In genomic region chr5:176640616-176641015, GRCh38 we compare ENCODE assay signal across 20 cellular contexts. TPM values are rescaled to one million over a fixed set of nuclear protein-coding genes. Genes with fewer than 3 reads are reported as not detected.
DNase-seq lines count a peak whose midpoint lies in the region; ATAC-seq and TF ChIP-seq lines count a peak whose summit lies in the region.
"Had no signal": no experiment of that assay in that cellular context is flagged by ENCODE, and none has a peak within 500 bp of the region (broad histone marks: within the 10 kb centered on the region; RNA-seq: fewer than 3 reads in every experiment).

No MANE protein-coding gene starts in this region.

- ATAC-seq in gastrocnemius medialis: no peak
- no peak for ATAC-seq in HG02642 (IDR thresholded peaks at IDR 0.05; ENCODE audit: poor library complexity, unreplicated experiment)
- ATAC-seq: GM12878 had no signal

- peak overlapping the region; percentile 56 for H3K27ac Mint-ChIP-seq in glutamatergic neuron (ENCODE audit: unreplicated experiment)
- H3K27ac Mint-ChIP-seq: CD4-positive, alpha-beta memory T cell had no signal

- DNase-seq in DMS 273 (lab: John Stamatoyannopoulos, UW; ENCODE audit: unreplicated experiment): peak; percentile 53
- DNase-seq in DMS 273 treated with DMSO at 0.1 percent for 48 hours (lab: John Stamatoyannopoulos, UW): no peak
- no peak for DNase-seq in glutamatergic neuron
- no peak for DNase-seq in gastrocnemius medialis
- no peak for DNase-seq in RWPE1 (ENCODE audit: low spot score)
- DNase-seq: DMS53, DND-41, EL had no signal

- POLR2A ChIA-PET in HEK293 (lab: Yijun Ruan, JAX) (no interaction called here), RWPE1 (lab: Yijun Ruan, JAX; ENCODE audit: low non-redundant PET) (no interaction called here)

- no peak for TF ChIP-seq POLR2A in gastrocnemius medialis (IDR thresholded peaks at IDR 0.05)

- H3K4me1 Mint-ChIP-seq in glutamatergic neuron (ENCODE audit: low read depth, unreplicated experiment): peaks cover 6% of the 10 kb centered on the region
- H3K4me1 Mint-ChIP-seq: CD14-positive monocyte had no signal

- peaks cover 11% of the 10 kb centered on the region for H3K36me3 Mint-ChIP-seq in glutamatergic neuron (ENCODE audit: unreplicated experiment)
- H3K36me3 Mint-ChIP-seq: CD14-positive monocyte; CD4-positive, alpha-beta memory T cell had no signal

- no peaks in the 10 kb centered on the region for H3K27me3 ChIP-seq in gastrocnemius medialis
- H3K27me3 ChIP-seq: BLaER1 had no signal

- intact Hi-C loops in gastrocnemius medialis (cut with DNase I; ENCODE audit: low total_unique reads): loop anchor here (10.0 kb wide), 1 partner anchor 256 kb away; the partner anchor contains the start of genes HIGD2A and NOP16

- H3K27ac ChIP-seq in HEK293 (ENCODE audit: extremely low read depth, low read depth, low read length): no peak overlapping the region
- H3K27ac ChIP-seq in gastrocnemius medialis: peak overlapping the region; percentile 47 to 73 (median 61)
- no peak overlapping the region for H3K27ac ChIP-seq in RWPE1
- H3K27ac ChIP-seq: 22Rv1, A549, BLaER1, HL-60 had no signal

- H3K27me3 Mint-ChIP-seq in glutamatergic neuron (ENCODE audit: unreplicated experiment): peaks cover 7% of the 10 kb centered on the region

- H3K9me3 ChIP-seq in HEK293 (ENCODE audit: control insufficient read depth, insufficient read depth, low read depth, low read length) (no peaks in the 10 kb centered on the region), gastrocnemius medialis (no peaks in the 10 kb centered on the region)
- H3K9me3 ChIP-seq: A549, BLaER1, HAP-1 had no signal

- CTCF ChIA-PET in HEK293 (lab: Yijun Ruan, JAX): no interaction called here
- CTCF ChIA-PET in RWPE1 (lab: Yijun Ruan, JAX): no interaction called here

- H3K4me3 ChIP-seq in HEK293 (ENCODE audit: low read depth, low read length) (no peak overlapping the region), gastrocnemius medialis (no peak overlapping the region)
- H3K4me3 ChIP-seq: A549, BLaER1, GM12878, HAP-1 had no signal

- H3K4me3 Mint-ChIP-seq in glutamatergic neuron (ENCODE audit: unreplicated experiment): no peak overlapping the region
- H3K4me3 Mint-ChIP-seq: CD4-positive, alpha-beta memory T cell had no signal

- H3K9me3 Mint-ChIP-seq in glutamatergic neuron (ENCODE audit: unreplicated experiment): peaks cover 3% of the 10 kb centered on the region

- no peaks in the 10 kb centered on the region for H3K36me3 ChIP-seq in HEK293 (ENCODE audit: control insufficient read depth in 2 of 2, insufficient read depth in 1 of 2, low read length in 2 of 2)
- H3K36me3 ChIP-seq in gastrocnemius medialis: no peaks in the 10 kb centered on the region
- H3K36me3 ChIP-seq: BLaER1, HAP-1 had no signal

- H3K4me1 ChIP-seq in HEK293 (ENCODE audit: control insufficient read depth, insufficient read depth, low read length): no peaks in the 10 kb centered on the region
- peaks cover 0 to 7% of the 10 kb centered on the region in 2 donors for H3K4me1 ChIP-seq in gastrocnemius medialis
- H3K4me1 ChIP-seq: A549 had no signal

- TF ChIP-seq CTCF in HEK293 (tag by site-specific recombination; IDR thresholded peaks at IDR 0.05) (no peak), glutamatergic neuron (IDR thresholded peaks at IDR 0.05; ENCODE audit: partially characterized antibody, unreplicated experiment) (no peak), gastrocnemius medialis (IDR thresholded peaks at IDR 0.05 in 4 of 5, conservative IDR thresholded peaks at IDR 0.05 in 1 of 5) (no peak), RWPE1 (conservative IDR thresholded peaks at IDR 0.05; ENCODE audit: low read depth) (no peak)

- in situ Hi-C loops in gastrocnemius medialis (cut with MboI; ENCODE audit: low sequenced_read_pairs in 4 of 4): no loop called here

TF ChIP-seq in HEK293, 187 proteins besides CTCF, POLR2A, EP300 and RAD21:
- TF ChIP-seq ZNF549 (tag by site-specific recombination; IDR thresholded peaks at IDR 0.05): no peak
- peak; percentile 94 for TF ChIP-seq ZNF623 (tag by site-specific recombination; IDR thresholded peaks at IDR 0.05)
TF ChIP-seq in HEK293: peak in this region for 1.

RNA-seq across cellular contexts. Expression of gene TSPAN17, which starts 6.7 kb away (rescaled TPM):
- total RNA-seq in glutamatergic neuron (ENCODE audit: unreplicated experiment) (97.2 TPM), gastrocnemius medialis (10 to 100 TPM; 13.3 to 35.7 (median 27.2) TPM)

RNA-seq across cellular contexts. Expression of gene EIF4E1B, which starts 10.1 kb away (rescaled TPM):
- not detected for total RNA-seq in glutamatergic neuron (ENCODE audit: unreplicated experiment)
- not detected for total RNA-seq in gastrocnemius medialis
- total RNA-seq: CD4-positive, alpha-beta memory T cell; G401; GM12878; HT1080 had no signal

RNA-seq across cellular contexts. Expression of gene SNCB, which starts 10.3 kb away (rescaled TPM):
- total RNA-seq in glutamatergic neuron (ENCODE audit: unreplicated experiment) (3.7 TPM), gastrocnemius medialis (under 1 TPM in 1 of 4 donors, not detected in 3; 0.20 TPM)
- total RNA-seq: CD4-positive, alpha-beta memory T cell; GM12878 had no signal

RNA-seq across cellular contexts. Expression of gene GPRIN1, which starts 30.7 kb away (rescaled TPM):
- total RNA-seq in glutamatergic neuron (ENCODE audit: unreplicated experiment) (72.3 TPM), gastrocnemius medialis (under 1 TPM; 0.35 to 0.78 (median 0.47) TPM)

Comparison
In these comparisons a context has a peak if more than half of its experiments do, and no peak if none do; other contexts are left out.
1. H3K27ac ChIP-seq: peak in gastrocnemius medialis (4 of 4); none in HEK293 (single experiment) and RWPE1 (single experiment).